Comparison of ENCODE assay signal across 1 cellular context in the genomic region with DNA sequence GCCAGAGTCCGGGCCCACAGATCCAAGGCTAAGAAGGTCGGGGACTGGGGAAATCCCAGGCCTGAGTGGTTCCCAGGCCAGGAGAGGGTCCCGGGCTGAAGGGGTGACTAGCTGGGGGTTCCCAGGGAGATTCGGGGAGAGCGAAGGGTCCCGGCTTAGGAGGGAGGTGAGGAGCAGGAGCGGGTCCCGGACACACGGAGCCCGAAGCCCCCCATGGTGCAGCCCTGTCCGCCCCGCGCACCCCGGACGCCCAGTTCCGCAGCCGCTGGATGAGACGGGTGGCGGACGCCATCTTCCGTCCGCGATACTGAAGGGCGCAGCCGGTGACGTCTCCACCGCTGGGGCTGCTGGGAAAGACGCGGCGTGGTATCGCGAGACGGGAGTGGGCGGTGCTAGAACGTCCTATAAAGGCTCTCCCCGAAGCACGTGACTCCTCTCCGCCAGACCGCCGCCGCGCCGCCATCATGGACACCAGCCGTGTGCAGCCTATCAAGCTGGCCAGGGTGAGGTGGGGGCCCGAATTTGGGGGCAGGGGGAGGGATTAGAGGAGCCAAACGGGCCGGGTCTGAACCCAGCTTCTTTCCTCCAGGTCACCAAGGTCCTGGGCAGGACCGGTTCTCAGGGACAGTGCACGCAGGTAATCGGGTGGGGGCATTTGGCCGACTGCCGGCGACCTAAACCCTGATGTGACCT.
TF ChIP-seq lines count a peak whose summit lies in the region.

A gene (minus strand): TSS at position 309 of the 693 bp plus-strand sequence. CDS start 17 bp downstream, at position 292.
A gene (plus strand): TSS at position 430 of the 693 bp plus-strand sequence. CDS start 35 bp downstream, at position 465.

TF ChIP-seq in SK-N-SH, 30 proteins besides CTCF, POLR2A, EP300 and RAD21 (continued from another document):
- no peak for TF ChIP-seq RCOR1 (IDR thresholded peaks at IDR 0.05; ENCODE audit: low read length)
- TF ChIP-seq TCF12 (IDR thresholded peaks at IDR 0.05) = no peak; the same call in 1 of the 2 replicates
- peak; percentile 99 for TF ChIP-seq TAF1 (IDR thresholded peaks at IDR 0.05; ENCODE audit: borderline replicate concordance, low read depth, low read length)
- no peak for TF ChIP-seq JUND (IDR thresholded peaks at IDR 0.05)
- TF ChIP-seq SIN3A (IDR thresholded peaks at IDR 0.05; ENCODE audit: borderline replicate concordance, low read depth, low read length) = peak; percentile 97
- TF ChIP-seq, protein P1, sequence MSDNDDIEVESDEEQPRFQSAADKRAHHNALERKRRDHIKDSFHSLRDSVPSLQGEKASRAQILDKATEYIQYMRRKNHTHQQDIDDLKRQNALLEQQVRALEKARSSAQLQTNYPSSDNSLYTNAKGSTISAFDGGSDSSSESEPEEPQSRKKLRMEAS (IDR thresholded peaks at IDR 0.05; ENCODE audit: low read depth) = peak; percentile 91
- no peak for TF ChIP-seq RXRA (IDR thresholded peaks at IDR 0.05; ENCODE audit: borderline replicate concordance, low read depth)
- TF ChIP-seq MXI1 (IDR thresholded peaks at IDR 0.05; ENCODE audit: low read depth, low read length) = peak; percentile 77
- no peak for TF ChIP-seq NRF1 (IDR thresholded peaks at IDR 0.05; ENCODE audit: low read depth, low read length)
- TF ChIP-seq, protein P2, sequence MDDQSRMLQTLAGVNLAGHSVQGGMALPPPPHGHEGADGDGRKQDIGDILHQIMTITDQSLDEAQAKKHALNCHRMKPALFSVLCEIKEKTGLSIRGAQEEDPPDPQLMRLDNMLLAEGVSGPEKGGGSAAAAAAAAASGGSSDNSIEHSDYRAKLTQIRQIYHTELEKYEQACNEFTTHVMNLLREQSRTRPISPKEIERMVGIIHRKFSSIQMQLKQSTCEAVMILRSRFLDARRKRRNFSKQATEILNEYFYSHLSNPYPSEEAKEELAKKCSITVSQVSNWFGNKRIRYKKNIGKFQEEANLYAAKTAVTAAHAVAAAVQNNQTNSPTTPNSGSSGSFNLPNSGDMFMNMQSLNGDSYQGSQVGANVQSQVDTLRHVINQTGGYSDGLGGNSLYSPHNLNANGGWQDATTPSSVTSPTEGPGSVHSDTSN (IDR thresholded peaks at IDR 0.05) = no peak
- TF ChIP-seq FOXJ3 (CRISPR knock-in tag; IDR thresholded peaks at IDR 0.05) = no peak
- TF ChIP-seq GATA2 (CRISPR knock-in tag; IDR thresholded peaks at IDR 0.05) = no peak
- TF ChIP-seq MEF2A (IDR thresholded peaks at IDR 0.05; ENCODE audit: borderline replicate concordance, low read depth) = no peak
- TF ChIP-seq FOSL2 (IDR thresholded peaks at IDR 0.05; ENCODE audit: borderline replicate concordance, low read depth) = no peak
- no peak for TF ChIP-seq RFX5 (IDR thresholded peaks at IDR 0.05; ENCODE audit: low read length)
- no peak for TF ChIP-seq EZH2phosphoT487 (IDR thresholded peaks at IDR 0.05; ENCODE audit: borderline replicate concordance, low read depth)
- TF ChIP-seq, protein P3, sequence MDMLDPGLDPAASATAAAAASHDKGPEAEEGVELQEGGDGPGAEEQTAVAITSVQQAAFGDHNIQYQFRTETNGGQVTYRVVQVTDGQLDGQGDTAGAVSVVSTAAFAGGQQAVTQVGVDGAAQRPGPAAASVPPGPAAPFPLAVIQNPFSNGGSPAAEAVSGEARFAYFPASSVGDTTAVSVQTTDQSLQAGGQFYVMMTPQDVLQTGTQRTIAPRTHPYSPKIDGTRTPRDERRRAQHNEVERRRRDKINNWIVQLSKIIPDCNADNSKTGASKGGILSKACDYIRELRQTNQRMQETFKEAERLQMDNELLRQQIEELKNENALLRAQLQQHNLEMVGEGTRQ (IDR thresholded peaks at IDR 0.05; ENCODE audit: borderline replicate concordance, low read depth, low read length) = peak; percentile 64
- peak; percentile 92 for TF ChIP-seq YY1 (IDR thresholded peaks at IDR 0.05; ENCODE audit: low read depth)
- TF ChIP-seq, protein P4, sequence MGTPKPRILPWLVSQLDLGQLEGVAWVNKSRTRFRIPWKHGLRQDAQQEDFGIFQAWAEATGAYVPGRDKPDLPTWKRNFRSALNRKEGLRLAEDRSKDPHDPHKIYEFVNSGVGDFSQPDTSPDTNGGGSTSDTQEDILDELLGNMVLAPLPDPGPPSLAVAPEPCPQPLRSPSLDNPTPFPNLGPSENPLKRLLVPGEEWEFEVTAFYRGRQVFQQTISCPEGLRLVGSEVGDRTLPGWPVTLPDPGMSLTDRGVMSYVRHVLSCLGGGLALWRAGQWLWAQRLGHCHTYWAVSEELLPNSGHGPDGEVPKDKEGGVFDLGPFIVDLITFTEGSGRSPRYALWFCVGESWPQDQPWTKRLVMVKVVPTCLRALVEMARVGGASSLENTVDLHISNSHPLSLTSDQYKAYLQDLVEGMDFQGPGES (IDR thresholded peaks at IDR 0.05; ENCODE audit: low read depth, low read length) = no peak
- peak; percentile 99 for TF ChIP-seq CHD2 (IDR thresholded peaks at IDR 0.05; ENCODE audit: low read length, partially characterized antibody)
